ENCODE assay signal across 20 cellular contexts in genomic region chr3:136916200-136916599, GRCh38. TPM values are rescaled to one million over a fixed set of nuclear protein-coding genes. Genes with fewer than 3 reads are reported as not detected.
"Had no signal": no experiment of that assay in that cellular context is flagged by ENCODE, and none has a peak within 500 bp of the region (broad histone marks: within the 10 kb centered on the region; RNA-seq: fewer than 3 reads in every experiment).

No MANE protein-coding gene starts in this region.

- H3K27me3 Mint-ChIP-seq: activated CD4-positive, alpha-beta T cell treated with anti-CD3 and anti-CD28 coated beads, Interleukin-2, amount 10 ng/mL, durations not matched to agents 24 days and 14 days; activated CD8-positive, alpha-beta T cell treated with anti-CD3 and anti-CD28 coated beads for 36 hours; activated naive CD4-positive, alpha-beta T cell treated with anti-CD3 and anti-CD28 coated beads, Interleukin-2, amount 50 U/mL, for 24 hours; stimulated activated naive B cell treated with anti-CD40 and anti-IgM and Interleukin-4, amounts not matched to agents 10 μg/mL and 1 μg/mL and 100 μg/mL, for 72 hours had no signal

- H3K27ac ChIP-seq: left lung, spleen had no signal

- DNase-seq: activated CD4-positive, alpha-beta T cell treated with anti-CD3 and anti-CD28 coated beads, Interleukin-2, amount 10 ng/mL, durations not matched to agents 24 days and 14 days; activated CD8-positive, alpha-beta memory T cell treated with anti-CD3 and anti-CD28 coated beads, Interleukin-2, amount 50 U/mL, for 4 hours; activated CD8-positive, alpha-beta T cell treated with anti-CD3 and anti-CD28 coated beads for 36 hours; activated gamma-delta T cell; activated T-cell treated with anti-CD3 and anti-CD28 coated beads, Interleukin-2, amount 50 U/mL, for 48 hours; foreskin melanocyte; glutamatergic neuron; hypothalamus; kidney; left lung; nephron progenitor cell; nucleus accumbens; posterior cingulate gyrus; spleen; stimulated activated CD4-positive, alpha-beta T cell treated with anti-CD3 and anti-CD28 coated beads, Interleukin-4, amount 100 ng/mL, for 4 hours; stimulated activated naive B cell treated with anti-CD40 and anti-IgM and Interleukin-4, amounts not matched to agents 10 μg/mL and 1 μg/mL and 100 μg/mL, for 72 hours; T-helper 9 cell had no signal

- H3K9me3 Mint-ChIP-seq: activated CD4-positive, alpha-beta T cell treated with anti-CD3 and anti-CD28 coated beads, Interleukin-2, amount 10 ng/mL, durations not matched to agents 24 days and 14 days had no signal

- H3K4me3 ChIP-seq: left lung, spleen had no signal

- H3K36me3 ChIP-seq: left lung, spleen had no signal

- ATAC-seq: activated CD8-positive, alpha-beta T cell treated with anti-CD3 and anti-CD28 coated beads for 36 hours; left lung; stimulated activated naive B cell treated with anti-CD40 and anti-IgM and Interleukin-4, amounts not matched to agents 10 μg/mL and 1 μg/mL and 100 μg/mL, for 72 hours had no signal

- H3K9me3 ChIP-seq: left lung had no signal

- H3K4me3 Mint-ChIP-seq: activated CD4-positive, alpha-beta T cell treated with anti-CD3 and anti-CD28 coated beads, Interleukin-2, amount 10 ng/mL, durations not matched to agents 24 days and 14 days; activated CD8-positive, alpha-beta T cell treated with anti-CD3 and anti-CD28 coated beads for 36 hours; activated naive CD4-positive, alpha-beta T cell treated with anti-CD3 and anti-CD28 coated beads, Interleukin-2, amount 50 U/mL, for 24 hours; mesothelial cell of epicardium; nephron progenitor cell; stimulated activated naive B cell treated with anti-CD40 and anti-IgM and Interleukin-4, amounts not matched to agents 10 μg/mL and 1 μg/mL and 100 μg/mL, for 72 hours had no signal

- H3K27me3 ChIP-seq: left lung, spleen had no signal

- H3K27ac Mint-ChIP-seq: activated CD4-positive, alpha-beta T cell treated with anti-CD3 and anti-CD28 coated beads, Interleukin-2, amount 10 ng/mL, durations not matched to agents 24 days and 14 days; activated CD8-positive, alpha-beta T cell treated with anti-CD3 and anti-CD28 coated beads for 36 hours; activated naive CD4-positive, alpha-beta T cell treated with anti-CD3 and anti-CD28 coated beads, Interleukin-2, amount 50 U/mL, for 24 hours; mesothelial cell of epicardium; nephron progenitor cell; stimulated activated naive B cell treated with anti-CD40 and anti-IgM and Interleukin-4, amounts not matched to agents 10 μg/mL and 1 μg/mL and 100 μg/mL, for 72 hours had no signal

RNA-seq across cellular contexts. Expression of gene IL20RB, which starts 41.6 kb away (rescaled TPM):
- total RNA-seq: epithelial cell of proximal tubule had no signal
